2 cellular contexts compared by ENCODE assay signal in the genomic region with DNA sequence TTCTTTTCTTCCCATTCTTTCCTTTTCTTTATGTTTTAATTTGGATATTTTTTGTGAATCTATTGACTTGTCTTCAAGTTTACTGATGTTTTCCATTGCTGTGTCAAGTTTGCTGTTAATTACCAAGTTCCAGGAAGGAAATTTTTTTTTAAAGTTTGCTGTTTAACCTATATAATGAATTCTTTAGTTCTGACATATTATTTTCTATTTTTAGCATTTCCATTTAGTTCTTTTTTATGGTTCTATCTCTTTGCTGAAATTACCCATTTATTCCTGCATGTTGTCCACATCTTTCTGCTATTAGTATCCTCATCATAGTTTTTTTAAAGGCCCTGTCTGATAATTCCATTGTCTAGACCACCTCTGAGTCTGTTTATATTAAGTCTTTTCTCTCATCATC.
A peak's percentile ranks its signal among the peaks of the same experiment; 100 is the strongest.
TF ChIP-seq lines count a peak whose summit lies in the region.

No MANE protein-coding gene starts in this region.

TF ChIP-seq in HepG2, 621 proteins besides CTCF, POLR2A, EP300 and RAD21:
- TF ChIP-seq ZNF24 (IDR thresholded peaks at IDR 0.05) (no peak), ZNF160 (CRISPR knock-in tag; IDR thresholded peaks at IDR 0.05) (peak; percentile 95; the same call in 1 of the 2 replicates)

TF ChIP-seq in SK-N-SH, 30 proteins besides CTCF, POLR2A, EP300 and RAD21:
- TF ChIP-seq SIN3A (IDR thresholded peaks at IDR 0.05; ENCODE audit: borderline replicate concordance, low read depth, low read length) (no peak), YY1 (IDR thresholded peaks at IDR 0.05; ENCODE audit: low read depth) (no peak)
